In genomic region chr16:28845173-28846079, GRCh38 we compare ENCODE assay signal across 8 cellular contexts. TPM values are rescaled to one million over a fixed set of nuclear protein-coding genes. Genes with fewer than 3 reads are reported as not detected.
A peak's percentile ranks its signal among the peaks of the same experiment; 100 is the strongest.
DNase-seq lines count a peak whose midpoint lies in the region; ATAC-seq and TF ChIP-seq lines count a peak whose summit lies in the region.

No MANE protein-coding gene starts in this region.

- H3K27me3 Mint-ChIP-seq in T-cell (no peaks in the 10 kb centered on the region), endodermal cell (ENCODE audit: insufficient read depth) (no peaks in the 10 kb centered on the region)
- H3K27me3 Mint-ChIP-seq in naive thymus-derived CD8-positive, alpha-beta T cell, result no peaks in the 10 kb centered on the region

- peak overlapping the region; percentile 82 for H3K9ac ChIP-seq in endodermal cell (ENCODE audit: extremely low read depth, low read length, poor library complexity, severe bottlenecking)

- H3K4me1 Mint-ChIP-seq in T-cell (peaks cover 20 to 37% (median 30%) of the 10 kb centered on the region in 3 donors), endodermal cell (peaks cover 9% of the 10 kb centered on the region)
- H3K4me1 Mint-ChIP-seq in naive thymus-derived CD8-positive, alpha-beta T cell, result peaks cover 23 to 38% (median 31%) of the 10 kb centered on the region in 4 donors

- H3K9me3 Mint-ChIP-seq in T-cell (no peaks in the 10 kb centered on the region), endodermal cell (no peaks in the 10 kb centered on the region)
- H3K9me3 Mint-ChIP-seq in naive thymus-derived CD8-positive, alpha-beta T cell, result no peaks in the 10 kb centered on the region

- TF ChIP-seq CTCF in GM12865 (IDR thresholded peaks at IDR 0.05; ENCODE audit: insufficient read depth, low read depth, low read length, missing control alignments), result no peak
- no peak for TF ChIP-seq CTCF in endodermal cell (conservative IDR thresholded peaks at IDR 0.05)

- intact Hi-C loops in aorta (cut with DNase I), result loop anchor here in 1 of 2 donors (1.0 to 2.0 kb wide), 2 partner anchors 18 to 21 kb away; partner anchors contain the start of gene SH2B1

- CTCF ChIA-PET in T-cell (lab: Charles Lee), result interaction anchor here in 1 of 2 donors (1.2 to 2.0 kb wide), 5 partner anchors 17 to 143 kb away, joined by 3 to 13 read pairs (median 7); partner anchors contain the start of genes ATXN2L and NFATC2IP

- ATAC-seq in HG03175 (IDR thresholded peaks at IDR 0.05; ENCODE audit: unreplicated experiment), result peak; percentile 10
- no peak for ATAC-seq in T-cell (replicated peaks in 1 of 4)
- ATAC-seq in naive thymus-derived CD8-positive, alpha-beta T cell, result no peak
- no peak for ATAC-seq in aorta (ENCODE audit: low FRiP score)

- POLR2A ChIA-PET in T-cell (lab: Charles Lee), result interaction anchor here in 1 of 2 donors (0.5 kb wide), 1 partner anchor 64 kb away, joined by 4 read pairs; no protein-coding TSS in a partner anchor
- POLR2A ChIA-PET in naive thymus-derived CD8-positive, alpha-beta T cell (lab: Charles Lee), result interaction anchor here (0.5 to 10.6 kb wide), 14 partner anchors 9 to 354 kb away, joined by 3 to 165 read pairs (median 6); partner anchors contain the start of genes ATP2A1, ATXN2L, CLN3 and RABEP2

- H3K36me3 Mint-ChIP-seq in T-cell (peaks cover 10% of the 10 kb centered on the region), endodermal cell (ENCODE audit: low read depth) (peaks cover 40% of the 10 kb centered on the region)
- peaks cover 0 to 41% (median 0%) of the 10 kb centered on the region in 3 donors for H3K36me3 Mint-ChIP-seq in naive thymus-derived CD8-positive, alpha-beta T cell

- H3K9me3 ChIP-seq in endodermal cell (ENCODE audit: control insufficient read depth, low read length) (no peaks in the 10 kb centered on the region), aorta (ENCODE audit: control insufficient read depth, low read length) (no peaks in the 10 kb centered on the region)

- H3K27me3 ChIP-seq in endodermal cell (ENCODE audit: control insufficient read depth, insufficient read depth, low read length, poor library complexity, severe bottlenecking) (no peaks in the 10 kb centered on the region), aorta (ENCODE audit: control insufficient read depth in 1 of 2, insufficient read depth in 2 of 2, low read length in 1 of 2) (no peaks in the 10 kb centered on the region)

- peak overlapping the region; percentile 89 to 96 for H3K27ac Mint-ChIP-seq in T-cell
- peak overlapping the region; percentile 98 for H3K27ac Mint-ChIP-seq in endodermal cell
- H3K27ac Mint-ChIP-seq in naive thymus-derived CD8-positive, alpha-beta T cell, result peak overlapping the region; percentile 90 to 98 (median 96)

- H3K4me3 Mint-ChIP-seq in T-cell (peak overlapping the region; percentile 93 to 95 (median 94)), endodermal cell (peak overlapping the region; percentile 96)
- H3K4me3 Mint-ChIP-seq in naive thymus-derived CD8-positive, alpha-beta T cell, result peak overlapping the region; percentile 88 to 97 (median 92)

- WGBS in endodermal cell (ENCODE audit: insufficient coverage in 1 of 2, insufficient read length in 1 of 2), 2 experiments, result 28 to 32% methylated on average over 22 to 27 of the region's 28 CpGs
- WGBS in aorta, 2 donors, result 24% methylated on average over 28 of the region's 28 CpGs

- H3K36me3 ChIP-seq in endodermal cell (ENCODE audit: control insufficient read depth, insufficient read depth, low read length) (peaks cover 28% of the 10 kb centered on the region), aorta (ENCODE audit: control insufficient read depth in 1 of 2, insufficient read depth in 2 of 2, low read length in 1 of 2) (peaks cover 2 to 6% of the 10 kb centered on the region in 2 donors)

- no peaks in the 10 kb centered on the region for H3K4me1 ChIP-seq in endodermal cell (ENCODE audit: control insufficient read depth, insufficient read depth, low read length)
- no peaks in the 10 kb centered on the region for H3K4me1 ChIP-seq in aorta (ENCODE audit: control insufficient read depth in 1 of 2, insufficient read depth in 2 of 2, low read length in 2 of 2)

- peak; percentile 70 for DNase-seq in GM12865 (ENCODE audit: low read depth)
- peak in 2 of 34 experiments; percentile 9 to 16 for DNase-seq in T-cell
- peak; percentile 64 for DNase-seq in endodermal cell
- no peak for DNase-seq in naive thymus-derived CD8-positive, alpha-beta T cell
- DNase-seq in aorta, result peak; percentile 31 to 78
- DNase-seq in ecto neural progenitor cell (ENCODE audit: low spot score), result no peak
- DNase-seq in dedifferentiated amniotic fluid mesenchymal stem cell (ENCODE audit: extremely low spot score), result no peak

- H3K27ac ChIP-seq in endodermal cell (ENCODE audit: low read depth, low read length) (peak overlapping the region; percentile 79), aorta (ENCODE audit: low read depth in 1 of 2, low read length in 2 of 2) (peak overlapping the region in 1 of 2 donors; percentile 15)

- peak overlapping the region; percentile 93 for H3K4me3 ChIP-seq in GM12865 (ENCODE audit: low read depth, low read length)
- H3K4me3 ChIP-seq in endodermal cell (ENCODE audit: low read length), result peak overlapping the region; percentile 87
- peak overlapping the region; percentile 56 to 63 for H3K4me3 ChIP-seq in aorta (ENCODE audit: low read length in 2 of 2)

RNA-seq across cellular contexts. Expression of gene TUFM, which starts 0.7 kb away (rescaled TPM):
- total RNA-seq in T-cell (100 to 1,000 TPM in 4 of 5 donors, 10 to 100 TPM in 1; 90.2 to 131 (median 105) TPM), endodermal cell (100 to 1,000 TPM; 158 to 165 TPM), aorta (10 to 100 TPM; 71.2 to 71.5 TPM)
- polyA plus RNA-seq in endodermal cell (2013, experiment 1 of 2), result 116 TPM
- polyA plus RNA-seq in endodermal cell (2013, experiment 2 of 2), result 105 TPM
- 100 to 1,000 TPM; 117 to 120 TPM for total RNA-seq in naive thymus-derived CD8-positive, alpha-beta T cell
- 100 to 1,000 TPM; 141 to 155 (median 152) TPM for polyA plus RNA-seq in naive thymus-derived CD8-positive, alpha-beta T cell
- polyA plus RNA-seq in aorta, result 100 to 1,000 TPM in 1 of 2 donors, 10 to 100 TPM in 1; 67.2 to 154 TPM

RNA-seq across cellular contexts. Expression of gene SH2B1, which starts 18.2 kb away (rescaled TPM):
- 100 to 1,000 TPM in 3 of 5 donors, 10 to 100 TPM in 2; 90.5 to 127 (median 120) TPM for total RNA-seq in T-cell
- total RNA-seq in endodermal cell, result 10 to 100 TPM; 56.5 to 63.4 TPM
- 42.6 TPM for polyA plus RNA-seq in endodermal cell (2013, experiment 1 of 2)
- 33.7 TPM for polyA plus RNA-seq in endodermal cell (2013, experiment 2 of 2)
- 100 to 1,000 TPM; 110 to 117 TPM for total RNA-seq in naive thymus-derived CD8-positive, alpha-beta T cell
- polyA plus RNA-seq in naive thymus-derived CD8-positive, alpha-beta T cell, result 1 to 10 TPM; 1.1 to 2.5 (median 2.2) TPM
- total RNA-seq in aorta, result 10 to 100 TPM; 35.5 to 64.2 TPM
- polyA plus RNA-seq in aorta, result 10 to 100 TPM; 21.2 to 70.1 TPM

RNA-seq across cellular contexts. Expression of gene ATXN2L, which starts 22.6 kb away (rescaled TPM):
- total RNA-seq in T-cell (100 to 1,000 TPM; 273 to 345 (median 281) TPM), endodermal cell (100 to 1,000 TPM; 242 to 264 TPM), aorta (100 to 1,000 TPM in 1 of 2 donors, 10 to 100 TPM in 1; 97.6 to 124 TPM)
- polyA plus RNA-seq in endodermal cell (2013, experiment 1 of 2), result 249 TPM
- polyA plus RNA-seq in endodermal cell (2013, experiment 2 of 2), result 202 TPM
- 100 to 1,000 TPM; 310 to 339 TPM for total RNA-seq in naive thymus-derived CD8-positive, alpha-beta T cell
- polyA plus RNA-seq in naive thymus-derived CD8-positive, alpha-beta T cell, result 10 to 100 TPM; 14.2 to 28.4 (median 19.5) TPM
- 10 to 100 TPM; 22.4 to 54.9 TPM for polyA plus RNA-seq in aorta

RNA-seq across cellular contexts. Expression of gene ATP2A1, which starts 32.9 kb away (rescaled TPM):
- total RNA-seq in T-cell (1 to 10 TPM in 2 of 5 donors, under 1 TPM in 3; 0.82 to 1.6 (median 0.95) TPM), endodermal cell (1 to 10 TPM; 4.7 to 7.7 TPM), aorta (under 1 TPM; 0.36 to 0.97 TPM)
- polyA plus RNA-seq in endodermal cell (2013, experiment 1 of 2), result 2.2 TPM
- 3.7 TPM for polyA plus RNA-seq in endodermal cell (2013, experiment 2 of 2)
- total RNA-seq in naive thymus-derived CD8-positive, alpha-beta T cell, result 1 to 10 TPM in 1 of 2 experiments, under 1 TPM in 1; 0.58 to 1.2 TPM
- not detected for polyA plus RNA-seq in naive thymus-derived CD8-positive, alpha-beta T cell
- under 1 TPM; 0.38 to 0.49 TPM for polyA plus RNA-seq in aorta

Comparison
In these comparisons a context has a peak if more than half of its experiments do, and no peak if none do; other contexts are left out.
1. DNase-seq: peak in GM12865 (single experiment), endodermal cell (single experiment) and aorta (2 of 2); none in naive thymus-derived CD8-positive, alpha-beta T cell (0 of 10), ecto neural progenitor cell (single experiment) and dedifferentiated amniotic fluid mesenchymal stem cell (single experiment).
2. Peak in every context shown above with its lines, with median percentiles within 50 percentile points of each other: H3K4me3 ChIP-seq, H3K27ac Mint-ChIP-seq and H3K4me3 Mint-ChIP-seq.